12 cellular contexts compared by ENCODE assay signal in genomic region chr7:121503730-121504129, GRCh38.
DNase-seq lines count a peak whose midpoint lies in the region; ATAC-seq and TF ChIP-seq lines count a peak whose summit lies in the region.
"Had no signal": no experiment of that assay in that cellular context is flagged by ENCODE, and none has a peak within 500 bp of the region (broad histone marks: within the 10 kb centered on the region; RNA-seq: fewer than 3 reads in every experiment).

No MANE protein-coding gene starts in this region.

- H3K27ac ChIP-seq in CD4-positive, alpha-beta T cell (ENCODE audit: low read depth, low read length), result no peak overlapping the region
- H3K27ac ChIP-seq: BLaER1, GM23248 had no signal

- TF ChIP-seq CTCF in chondrocyte (IDR thresholded peaks at IDR 0.05) (no peak), osteocyte (IDR thresholded peaks at IDR 0.05) (no peak)
- no peak for TF ChIP-seq CTCF in CD4-positive, alpha-beta T cell (IDR thresholded peaks at IDR 0.05)

- DNase-seq in activated CD4-positive, alpha-beta T cell treated with anti-CD3 and anti-CD28 coated beads, Interleukin-2, amount 10 ng/mL, durations not matched to agents 24 days and 14 days, result no peak
- no peak for DNase-seq in activated CD4-positive, alpha-beta T cell treated with anti-CD3 and anti-CD28 coated beads, Interleukin-2, amount 50 U/mL, for 1 hour
- no peak for DNase-seq in chondrocyte (ENCODE audit: low spot score)
- DNase-seq in osteocyte (ENCODE audit: extremely low spot score, unreplicated experiment), result no peak
- DNase-seq in DMS153 treated with DMSO at 0.1 percent for 48 hours (lab: John Stamatoyannopoulos, UW; ENCODE audit: unreplicated experiment), result no peak
- no peak for DNase-seq in CD4-positive, alpha-beta T cell
- DNase-seq: 8988T, AML-193, GM23248, H7 had no signal

- intact Hi-C loops in activated CD4-positive, alpha-beta T cell treated with anti-CD3 and anti-CD28 coated beads, Interleukin-2, amount 10 ng/mL, durations not matched to agents 24 days and 14 days (cut with micrococcal nuclease), result no loop called here
- intact Hi-C loops in CD4-positive, alpha-beta T cell (cut with DNase I, micrococcal nuclease), result no loop called here

- POLR2A ChIA-PET in CD4-positive, alpha-beta T cell (lab: Charles Lee), result no interaction called here

- no peak overlapping the region for H3K4me3 Mint-ChIP-seq in activated CD4-positive, alpha-beta T cell treated with anti-CD3 and anti-CD28 coated beads, Interleukin-2, amount 10 ng/mL, durations not matched to agents 24 days and 14 days
- H3K4me3 Mint-ChIP-seq in chondrocyte (ENCODE audit: unreplicated experiment) (no peak overlapping the region), osteocyte (ENCODE audit: unreplicated experiment) (no peak overlapping the region)
- no peak overlapping the region for H3K4me3 Mint-ChIP-seq in CD4-positive, alpha-beta T cell

- peak overlapping the region; percentile 0 for H3K27ac Mint-ChIP-seq in activated CD4-positive, alpha-beta T cell treated with anti-CD3 and anti-CD28 coated beads, Interleukin-2, amount 10 ng/mL, durations not matched to agents 24 days and 14 days
- H3K27ac Mint-ChIP-seq in chondrocyte (ENCODE audit: unreplicated experiment), result peak overlapping the region; percentile 95
- H3K27ac Mint-ChIP-seq in osteocyte (ENCODE audit: unreplicated experiment), result peak overlapping the region; percentile 84
- H3K27ac Mint-ChIP-seq in CD4-positive, alpha-beta T cell, result no peak overlapping the region

- peaks cover 22% of the 10 kb centered on the region for H3K9me3 ChIP-seq in CD4-positive, alpha-beta T cell (ENCODE audit: control insufficient read depth, low read length)

- CTCF ChIA-PET in CD4-positive, alpha-beta T cell (lab: Charles Lee), result no interaction called here

- peaks cover 43% of the 10 kb centered on the region for H3K9me3 Mint-ChIP-seq in activated CD4-positive, alpha-beta T cell treated with anti-CD3 and anti-CD28 coated beads, Interleukin-2, amount 10 ng/mL, durations not matched to agents 24 days and 14 days
- H3K9me3 Mint-ChIP-seq in chondrocyte (ENCODE audit: low read depth), result peaks cover 20% of the 10 kb centered on the region
- peaks cover 12% of the 10 kb centered on the region for H3K9me3 Mint-ChIP-seq in osteocyte (ENCODE audit: unreplicated experiment)
- peaks cover 10% of the 10 kb centered on the region for H3K9me3 Mint-ChIP-seq in CD4-positive, alpha-beta T cell

- ATAC-seq in CD4-positive, alpha-beta T cell (ENCODE audit: poor library complexity), result no peak
- ATAC-seq in GM19397 (IDR thresholded peaks at IDR 0.05; ENCODE audit: unreplicated experiment), result no peak

- peaks cover under 1% of the 10 kb centered on the region for H3K27me3 Mint-ChIP-seq in activated CD4-positive, alpha-beta T cell treated with anti-CD3 and anti-CD28 coated beads, Interleukin-2, amount 10 ng/mL, durations not matched to agents 24 days and 14 days
- H3K27me3 Mint-ChIP-seq in chondrocyte (ENCODE audit: low read depth) (no peaks in the 10 kb centered on the region), osteocyte (ENCODE audit: unreplicated experiment) (no peaks in the 10 kb centered on the region)
- peaks cover 15% of the 10 kb centered on the region for H3K27me3 Mint-ChIP-seq in CD4-positive, alpha-beta T cell

- H3K36me3 Mint-ChIP-seq in activated CD4-positive, alpha-beta T cell treated with anti-CD3 and anti-CD28 coated beads, Interleukin-2, amount 10 ng/mL, durations not matched to agents 24 days and 14 days (ENCODE audit: low read depth), result peaks cover 31% of the 10 kb centered on the region
- H3K36me3 Mint-ChIP-seq in chondrocyte (ENCODE audit: low read depth), result peaks cover 12% of the 10 kb centered on the region
- peaks cover 3% of the 10 kb centered on the region for H3K36me3 Mint-ChIP-seq in osteocyte (ENCODE audit: unreplicated experiment)
- H3K36me3 Mint-ChIP-seq in CD4-positive, alpha-beta T cell (ENCODE audit: low read depth), result no peaks in the 10 kb centered on the region

- H3K4me1 Mint-ChIP-seq in activated CD4-positive, alpha-beta T cell treated with anti-CD3 and anti-CD28 coated beads, Interleukin-2, amount 10 ng/mL, durations not matched to agents 24 days and 14 days, result peaks cover 19% of the 10 kb centered on the region
- peaks cover 36% of the 10 kb centered on the region for H3K4me1 Mint-ChIP-seq in chondrocyte (ENCODE audit: low read depth)
- H3K4me1 Mint-ChIP-seq in osteocyte (ENCODE audit: unreplicated experiment), result peaks cover 28% of the 10 kb centered on the region
- no peaks in the 10 kb centered on the region for H3K4me1 Mint-ChIP-seq in CD4-positive, alpha-beta T cell (ENCODE audit: low read depth)

- H3K27me3 ChIP-seq in CD4-positive, alpha-beta T cell (ENCODE audit: control insufficient read depth, insufficient read depth, low read length), result no peaks in the 10 kb centered on the region
- H3K27me3 ChIP-seq: BLaER1 had no signal
